Comparison of ENCODE assay signal across 32 cellular contexts in the genomic region with DNA sequence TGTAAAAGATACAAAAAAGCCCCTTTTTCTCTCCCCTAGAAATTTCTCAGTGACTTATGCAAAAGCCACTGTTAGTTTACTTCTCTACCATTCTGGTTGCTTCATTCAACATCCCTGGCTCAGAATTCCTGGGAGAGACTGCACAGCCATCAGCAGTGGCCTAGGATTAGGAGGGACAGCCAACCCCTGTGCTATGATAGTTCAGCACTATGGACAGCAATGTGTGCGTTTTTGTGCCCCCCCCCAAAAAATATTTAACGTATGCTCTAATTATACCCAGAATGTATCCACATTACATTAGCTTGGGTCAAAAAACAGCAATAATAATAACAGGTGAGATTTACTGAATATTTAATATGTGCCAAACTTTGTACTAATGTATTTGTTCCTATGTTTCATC. TPM values are rescaled to one million over a fixed set of nuclear protein-coding genes. Genes with fewer than 3 reads are reported as not detected.
"Had no signal": no experiment of that assay in that cellular context is flagged by ENCODE, and none has a peak within 500 bp of the region (broad histone marks: within the 10 kb centered on the region; RNA-seq: fewer than 3 reads in every experiment).

No MANE protein-coding gene starts in this region.

- H3K27me3 ChIP-seq: Peyer's patch, SJSA1 had no signal

- H3K4me3 Mint-ChIP-seq: activated CD4-positive, alpha-beta memory T cell treated with anti-CD3 and anti-CD28 coated beads, Interleukin-2, amount 10 ng/mL, durations not matched to agents 7 days and 5 days; activated CD8-positive, alpha-beta memory T cell treated with anti-CD3 and anti-CD28 coated beads, Interleukin-2, amount 10 ng/mL, durations not matched to agents 7 days and 5 days; activated naive CD4-positive, alpha-beta T cell treated with anti-CD3 and anti-CD28 coated beads, Interleukin-2, amount 10 ng/mL, durations not matched to agents 7 days and 5 days; activated naive CD8-positive, alpha-beta T cell; activated naive CD8-positive, alpha-beta T cell treated with anti-CD3 and anti-CD28 coated beads, Interleukin-2, amount 50 U/mL, for 24 hours; brain had no signal

- H3K4me1 ChIP-seq: Peyer's patch, SJSA1 had no signal

- H3K4me3 ChIP-seq: Peyer's patch, SJSA1 had no signal

- DNase-seq: activated CD4-positive, alpha-beta memory T cell treated with anti-CD3 and anti-CD28 coated beads, Interleukin-2, amount 10 ng/mL, durations not matched to agents 7 days and 5 days; activated CD4-positive, alpha-beta T cell treated with anti-CD3 and anti-CD28 coated beads for 1 hour; activated CD4-positive, alpha-beta T cell treated with anti-CD3 and anti-CD28 coated beads for 48 hours; activated CD4-positive, CD25-positive, alpha-beta regulatory T cell; activated CD8-positive, alpha-beta memory T cell treated with anti-CD3 and anti-CD28 coated beads for 24 hours; activated CD8-positive, alpha-beta memory T cell treated with anti-CD3 and anti-CD28 coated beads, Interleukin-2, amount 10 ng/mL, durations not matched to agents 7 days and 5 days; activated CD8-positive, alpha-beta memory T cell treated with anti-CD3 and anti-CD28 coated beads, Interleukin-2, amount 50 U/mL, for 48 hours; activated effector memory CD4-positive, alpha-beta T cell treated with Interleukin-2 at 50 U/mL for 16 hours; activated naive CD4-positive, alpha-beta T cell treated with anti-CD3 and anti-CD28 coated beads, Interleukin-2, amount 10 ng/mL, durations not matched to agents 7 days and 5 days; activated naive CD8-positive, alpha-beta T cell treated with anti-CD3 and anti-CD28 coated beads, Interleukin-2, amount 50 U/mL, for 24 hours; activated T-cell treated with anti-CD3 and anti-CD28 coated beads, Interleukin-2, amount 50 U/mL, for 48 hours; anterior cingulate cortex; caudate nucleus; cerebellar nuclear complex; NCI-H1105; NCI-H1417 treated with DMSO at 0.1 percent for 48 hours; NCI-H187 treated with DMSO at 0.1 percent for 48 hours; NCI-H2081; NCI-H345; NCI-H524 treated with DMSO at 0.1 percent for 48 hours; Peyer's patch; RPMI8226; SHP77 treated with DMSO at 0.1 percent for 48 hours; SW 1271; T-helper 1 cell; T1000; WERI-Rb-1 had no signal

- H3K36me3 ChIP-seq: Peyer's patch, SJSA1, WERI-Rb-1 had no signal

- H3K27ac Mint-ChIP-seq: activated CD4-positive, alpha-beta memory T cell treated with anti-CD3 and anti-CD28 coated beads, Interleukin-2, amount 10 ng/mL, durations not matched to agents 7 days and 5 days; activated CD8-positive, alpha-beta memory T cell treated with anti-CD3 and anti-CD28 coated beads, Interleukin-2, amount 10 ng/mL, durations not matched to agents 7 days and 5 days; activated naive CD4-positive, alpha-beta T cell treated with anti-CD3 and anti-CD28 coated beads, Interleukin-2, amount 10 ng/mL, durations not matched to agents 7 days and 5 days; activated naive CD8-positive, alpha-beta T cell; activated naive CD8-positive, alpha-beta T cell treated with anti-CD3 and anti-CD28 coated beads, Interleukin-2, amount 50 U/mL, for 24 hours; brain had no signal

- H3K27ac ChIP-seq: Peyer's patch, SJSA1, WERI-Rb-1 had no signal

- FAIRE-seq: bronchial epithelial cell had no signal

- ATAC-seq: activated CD8-positive, alpha-beta memory T cell treated with anti-CD3 and anti-CD28 coated beads, Interleukin-2, amount 10 ng/mL, durations not matched to agents 7 days and 5 days; activated naive CD8-positive, alpha-beta T cell treated with anti-CD3 and anti-CD28 coated beads, Interleukin-2, amount 50 U/mL, for 24 hours had no signal

- H3K27me3 Mint-ChIP-seq: activated naive CD8-positive, alpha-beta T cell; activated naive CD8-positive, alpha-beta T cell treated with anti-CD3 and anti-CD28 coated beads, Interleukin-2, amount 50 U/mL, for 24 hours had no signal

- H3K9me3 Mint-ChIP-seq: activated CD4-positive, alpha-beta memory T cell treated with anti-CD3 and anti-CD28 coated beads, Interleukin-2, amount 10 ng/mL, durations not matched to agents 7 days and 5 days; activated naive CD4-positive, alpha-beta T cell treated with anti-CD3 and anti-CD28 coated beads, Interleukin-2, amount 10 ng/mL, durations not matched to agents 7 days and 5 days; activated naive CD8-positive, alpha-beta T cell treated with anti-CD3 and anti-CD28 coated beads, Interleukin-2, amount 50 U/mL, for 24 hours; brain had no signal

- H3K9me3 ChIP-seq: Peyer's patch, SJSA1 had no signal

- H3K4me1 Mint-ChIP-seq: activated CD4-positive, alpha-beta memory T cell treated with anti-CD3 and anti-CD28 coated beads, Interleukin-2, amount 10 ng/mL, durations not matched to agents 7 days and 5 days; activated CD8-positive, alpha-beta memory T cell treated with anti-CD3 and anti-CD28 coated beads, Interleukin-2, amount 10 ng/mL, durations not matched to agents 7 days and 5 days; activated naive CD4-positive, alpha-beta T cell treated with anti-CD3 and anti-CD28 coated beads, Interleukin-2, amount 10 ng/mL, durations not matched to agents 7 days and 5 days; activated naive CD8-positive, alpha-beta T cell treated with anti-CD3 and anti-CD28 coated beads, Interleukin-2, amount 50 U/mL, for 24 hours; brain had no signal

RNA-seq across cellular contexts. Expression of gene OSR1, which starts 29.0 kb away (rescaled TPM):
- total RNA-seq: activated CD4-positive, alpha-beta memory T cell treated with anti-CD3 and anti-CD28 coated beads, Interleukin-2, amount 10 ng/mL, durations not matched to agents 7 days and 5 days; activated CD8-positive, alpha-beta memory T cell treated with anti-CD3 and anti-CD28 coated beads, Interleukin-2, amount 10 ng/mL, durations not matched to agents 7 days and 5 days; T-helper 2 cell treated with Interferon-gamma antibody and Interleukin-4, amounts not matched to agents 100 ng/mL and 5 ng/mL, for 36 hours had no signal
